ENCODE assay signal across 20 cellular contexts in genomic region chr6:32109765-32110160, GRCh38. TPM values are rescaled to one million over a fixed set of nuclear protein-coding genes. Genes with fewer than 3 reads are reported as not detected.
A peak's percentile ranks its signal among the peaks of the same experiment; 100 is the strongest.
DNase-seq lines count a peak whose midpoint lies in the region; ATAC-seq and TF ChIP-seq lines count a peak whose summit lies in the region.
"Had no signal": no experiment of that assay in that cellular context is flagged by ENCODE, and none has a peak within 500 bp of the region (broad histone marks: within the 10 kb centered on the region; RNA-seq: fewer than 3 reads in every experiment).

No MANE protein-coding gene starts in this region.

- H3K9me3 ChIP-seq in heart right ventricle (no peaks in the 10 kb centered on the region), psoas muscle (no peaks in the 10 kb centered on the region), upper lobe of right lung (no peaks in the 10 kb centered on the region)
- H3K9me3 ChIP-seq: A549, adrenal gland had no signal

- TF ChIP-seq CTCF in heart right ventricle (IDR thresholded peaks at IDR 0.05), result no peak
- no peak for TF ChIP-seq CTCF in psoas muscle (IDR thresholded peaks at IDR 0.05)
- TF ChIP-seq CTCF in upper lobe of right lung (IDR thresholded peaks at IDR 0.05), result no peak

- intact Hi-C loops in heart right ventricle (cut with DNase I) (loop anchor here in 4 of 10 donors (5.0 to 10.0 kb wide), 3 partner anchors 125 to 135 kb away; no protein-coding TSS in a partner anchor), left cardiac atrium (cut with DNase I) (no loop called here), psoas muscle (cut with DNase I) (no loop called here), upper lobe of right lung (cut with DNase I) (no loop called here)

- H3K36me3 ChIP-seq in heart right ventricle (peaks cover 0 to 5% (median 0%) of the 10 kb centered on the region in 9 donors), psoas muscle (ENCODE audit: insufficient read depth in 1 of 2, low read depth in 1 of 2) (peaks cover 0 to 4% of the 10 kb centered on the region in 2 donors), upper lobe of right lung (no peaks in the 10 kb centered on the region)

- peaks cover 38 to 99% (median 80%) of the 10 kb centered on the region in 9 donors for H3K4me1 ChIP-seq in heart right ventricle
- peaks cover 7% of the 10 kb centered on the region for H3K4me1 ChIP-seq in psoas muscle
- peaks cover 59% of the 10 kb centered on the region for H3K4me1 ChIP-seq in upper lobe of right lung

- peaks cover 0 to 9% (median 0%) of the 10 kb centered on the region in 7 donors for H3K27me3 ChIP-seq in heart right ventricle
- peaks cover 0 to 19% (median 9%) of the 10 kb centered on the region in 3 donors for H3K27me3 ChIP-seq in psoas muscle (ENCODE audit: insufficient read depth in 3 of 3, low read length in 2 of 3)
- no peaks in the 10 kb centered on the region for H3K27me3 ChIP-seq in upper lobe of right lung
- H3K27me3 ChIP-seq: adrenal gland had no signal

- peak overlapping the region in 8 of 10 donors; percentile 57 to 82 (median 66) for H3K4me3 ChIP-seq in heart right ventricle
- no peak overlapping the region for H3K4me3 ChIP-seq in psoas muscle
- H3K4me3 ChIP-seq in upper lobe of right lung, result peak overlapping the region; percentile 62
- H3K4me3 ChIP-seq: A549 had no signal

- WGBS in heart right ventricle, 2 donors, result 28 to 32% methylated on average over 6 of the region's 6 CpGs
- 39 to 52% (median 46%) methylated on average over 6 of the region's 6 CpGs for WGBS in psoas muscle, 3 donors

- H3K27ac ChIP-seq in heart right ventricle (peak overlapping the region; percentile 66 to 96 (median 90)), psoas muscle (peak overlapping the region; percentile 32), upper lobe of right lung (peak overlapping the region; percentile 58)
- H3K27ac ChIP-seq: A549, foreskin keratinocyte had no signal

- DNase-seq in heart right ventricle (no peak), left cardiac atrium (no peak), psoas muscle (no peak), upper lobe of right lung (no peak), AG20443 (ENCODE audit: low spot score) (no peak), cortex of kidney (lab: John Stamatoyannopoulos, UW) (no peak), inferior parietal cortex (ENCODE audit: extremely low spot score) (no peak)
- DNase-seq: activated CD4-positive, CD25-positive, alpha-beta regulatory T cell treated with anti-CD3 and anti-CD28 coated beads, Interleukin-2, amount 50 U/mL, for 72 hours; activated effector memory CD4-positive, alpha-beta T cell treated with Interleukin-2 at 50 U/mL for 16 hours; adrenal gland; foreskin keratinocyte; KG1; NCI-H1092; NCI-H2107; NCI-H526 treated with DMSO at 0.1 percent for 48 hours; nephron progenitor cell; retina; T1000 had no signal

- ATAC-seq in heart right ventricle (no peak), left cardiac atrium (no peak), esophagus mucosa (peak; percentile 3), psoas muscle (no peak), upper lobe of right lung (no peak)
- ATAC-seq: foreskin keratinocyte had no signal

RNA-seq across cellular contexts. Expression of gene TNXB, which starts 0.6 kb away (rescaled TPM):
- total RNA-seq in heart right ventricle (100 to 1,000 TPM in 1 of 10 donors, 10 to 100 TPM in 9; 36.2 to 123 (median 61.4) TPM), left cardiac atrium (100 to 1,000 TPM; 143 to 158 TPM), esophagus mucosa (7.6 TPM), psoas muscle (10 to 100 TPM; 14.5 to 26.1 (median 23.9) TPM), upper lobe of right lung (162 TPM)
- polyA plus RNA-seq in heart right ventricle (10 to 100 TPM; 49.0 to 96.7 TPM), psoas muscle (10 to 100 TPM in 1 of 3 donors, 1 to 10 TPM in 2; 7.0 to 13.6 (median 9.1) TPM)

RNA-seq across cellular contexts. Expression of gene ATF6B, which starts 18.3 kb away (rescaled TPM):
- total RNA-seq in heart right ventricle (10 to 100 TPM; 20.1 to 44.4 (median 29.4) TPM), left cardiac atrium (10 to 100 TPM; 35.4 to 36.2 TPM), esophagus mucosa (76.0 TPM), psoas muscle (10 to 100 TPM; 17.2 to 23.8 (median 19.9) TPM), upper lobe of right lung (78.1 TPM)
- polyA plus RNA-seq in heart right ventricle (10 to 100 TPM; 23.4 to 47.0 TPM), psoas muscle (10 to 100 TPM; 13.0 to 35.2 (median 15.1) TPM)

RNA-seq across cellular contexts. Expression of gene FKBPL, which starts 20.3 kb away (rescaled TPM):
- total RNA-seq in heart right ventricle (1 to 10 TPM in 8 of 10 donors, under 1 TPM in 2; 0.72 to 3.4 (median 2.2) TPM), left cardiac atrium (1 to 10 TPM; 2.6 TPM), esophagus mucosa (10.1 TPM), psoas muscle (1 to 10 TPM; 2.1 to 4.3 (median 4.1) TPM), upper lobe of right lung (4.3 TPM)
- polyA plus RNA-seq in heart right ventricle (1 to 10 TPM; 3.4 to 7.2 TPM), psoas muscle (10 to 100 TPM in 1 of 3 donors, 1 to 10 TPM in 2; 8.2 to 12.2 (median 9.9) TPM)

RNA-seq across cellular contexts. Expression of gene PRRT1, which starts 42.0 kb away (rescaled TPM):
- total RNA-seq in heart right ventricle, result 1 to 10 TPM in 3 of 10 donors, under 1 TPM in 7; 0.17 to 1.4 (median 0.49) TPM
- polyA plus RNA-seq in heart right ventricle, result 1 to 10 TPM; 1.1 to 2.9 TPM
- under 1 TPM; 0.77 to 0.97 TPM for total RNA-seq in left cardiac atrium
- 0.40 TPM for total RNA-seq in esophagus mucosa
- under 1 TPM; 0.08 to 0.51 (median 0.16) TPM for total RNA-seq in psoas muscle
- polyA plus RNA-seq in psoas muscle, result under 1 TPM; 0.22 to 0.28 (median 0.26) TPM
- total RNA-seq in upper lobe of right lung, result 1.4 TPM

RNA-seq across cellular contexts. Expression of gene PPT2, which starts 44.2 kb away (rescaled TPM):
- 10 to 100 TPM; 18.0 to 31.8 (median 23.7) TPM for total RNA-seq in heart right ventricle
- polyA plus RNA-seq in heart right ventricle, result 10 to 100 TPM; 16.8 to 17.6 TPM
- total RNA-seq in left cardiac atrium, result 10 to 100 TPM; 20.2 to 29.6 TPM
- total RNA-seq in esophagus mucosa, result 18.1 TPM
- total RNA-seq in psoas muscle, result 10 to 100 TPM; 11.3 to 15.1 (median 14.0) TPM
- 10 to 100 TPM; 12.5 to 28.3 (median 18.0) TPM for polyA plus RNA-seq in psoas muscle
- total RNA-seq in upper lobe of right lung, result 19.2 TPM

Comparison
In these comparisons a context has a peak if more than half of its experiments do, and no peak if none do; other contexts are left out.
1. H3K27ac ChIP-seq: peak in every context shown above with its lines; median percentile 90 in heart right ventricle; 58 in upper lobe of right lung; 32 in psoas muscle.